Comparison of ENCODE assay signal across 25 cellular contexts in genomic region chr10:13950543-13950939, GRCh38.
DNase-seq lines count a peak whose midpoint lies in the region; ATAC-seq, FAIRE-seq and TF ChIP-seq lines count a peak whose summit lies in the region.
"Had no signal": no experiment of that assay in that cellular context is flagged by ENCODE, and none has a peak within 500 bp of the region (broad histone marks: within the 10 kb centered on the region; RNA-seq: fewer than 3 reads in every experiment).

No MANE protein-coding gene starts in this region.

- no peaks in the 10 kb centered on the region for H3K23me2 ChIP-seq in H1 (ENCODE audit: low read depth, low read length)

- H3K27me3 Mint-ChIP-seq in nephron progenitor cell (ENCODE audit: low read depth, poor library complexity) = peaks cover 3% of the 10 kb centered on the region
- H3K27me3 Mint-ChIP-seq in activated CD4-positive, alpha-beta T cell treated with anti-CD3 and anti-CD28 coated beads, Interleukin-2, amount 10 ng/mL, durations not matched to agents 24 days and 14 days = peaks cover 2% of the 10 kb centered on the region

- H3K36me3 Mint-ChIP-seq in nephron progenitor cell (ENCODE audit: low read depth) = peaks cover 30% of the 10 kb centered on the region
- H3K36me3 Mint-ChIP-seq in activated CD4-positive, alpha-beta T cell treated with anti-CD3 and anti-CD28 coated beads, Interleukin-2, amount 10 ng/mL, durations not matched to agents 24 days and 14 days (ENCODE audit: low read depth) = no peaks in the 10 kb centered on the region

- no peaks in the 10 kb centered on the region for H3K79me2 ChIP-seq in H1 (ENCODE audit: control insufficient read depth in 1 of 2, insufficient read depth in 2 of 2, low read length in 2 of 2)

- H3K27ac Mint-ChIP-seq in nephron progenitor cell = peak overlapping the region; percentile 74
- H3K27ac Mint-ChIP-seq in activated CD4-positive, alpha-beta T cell treated with anti-CD3 and anti-CD28 coated beads, Interleukin-2, amount 10 ng/mL, durations not matched to agents 24 days and 14 days = no peak overlapping the region
- H3K27ac Mint-ChIP-seq: memory B cell had no signal

- 94% methylated on average over 4 of the region's 4 CpGs; no CpG with 5 or more reads in 1 of the 2 experiments for WGBS in H1 (ENCODE audit: extremely low coverage in 1 of 2, insufficient coverage in 1 of 2, insufficient read length in 1 of 2, insufficient replicate concordance in 2 of 2, low coverage in 1 of 2, low lambda C conversion rate in 2 of 2, missing lambda C conversion rate in 1 of 2), 2 experiments

- no peak overlapping the region for H3K14ac ChIP-seq in H1 (ENCODE audit: insufficient read length)

- no peak for TF ChIP-seq POLR2A in H1 (IDR thresholded peaks at IDR 0.05; ENCODE audit: control extremely low read depth in 1 of 2, low read depth in 2 of 2, low read length in 2 of 2)

- no peaks in the 10 kb centered on the region for H3K79me1 ChIP-seq in H1 (ENCODE audit: low read depth, low read length)

- FAIRE-seq in H1 (lab: Jason Lieb, UNC) = no peak

- no peaks in the 10 kb centered on the region for H3K36me3 ChIP-seq in H1 (ENCODE audit: control insufficient read depth in 2 of 4, insufficient read depth in 4 of 4, low read length in 3 of 4)
- H3K36me3 ChIP-seq: colonic mucosa, sigmoid colon, tibial nerve had no signal

- no peak overlapping the region for H4K8ac ChIP-seq in H1 (ENCODE audit: extremely low read depth, insufficient read depth, low read length)

- no peaks in the 10 kb centered on the region for H3K9me3 ChIP-seq in H1 (ENCODE audit: insufficient read depth in 2 of 2, low read depth in 1 of 2, low read length in 1 of 2)
- H3K9me3 ChIP-seq: body of pancreas, colonic mucosa, sigmoid colon, tibial nerve had no signal

- H3K4me3 ChIP-seq in H1 (ENCODE audit: extremely low read depth in 1 of 4, insufficient read depth in 2 of 4, low read depth in 3 of 4, low read length in 4 of 4) = no peak overlapping the region
- H3K4me3 ChIP-seq: body of pancreas, colonic mucosa, sigmoid colon, tibial nerve had no signal

- POLR2A ChIA-PET in H1 (lab: Charles Lee; ENCODE audit: partially characterized antibody) = no interaction called here

- no peak overlapping the region for H4K91ac ChIP-seq in H1 (replicated peaks; ENCODE audit: insufficient read length, low read length)

- TF ChIP-seq CTCF in H1 (IDR thresholded peaks at IDR 0.05; ENCODE audit: control extremely low read depth in 1 of 3, insufficient read depth in 1 of 3, low read depth in 1 of 3, low read length in 3 of 3) = no peak
- no peak for TF ChIP-seq CTCF in nephron progenitor cell (IDR thresholded peaks at IDR 0.05)

- no peak for TF ChIP-seq EP300 in H1 (IDR thresholded peaks at IDR 0.05; ENCODE audit: borderline replicate concordance in 1 of 2, low read depth in 2 of 2, low read length in 2 of 2)

- DNase-seq in Daoy (ENCODE audit: low read depth) (peak; percentile 17), LHCN-M2 (ENCODE audit: low read depth) (peak; percentile 20), H1 (ENCODE audit: low read depth in 1 of 2, low spot score in 2 of 2) (no peak), nephron progenitor cell (no peak)
- DNase-seq in activated CD4-positive, alpha-beta T cell treated with anti-CD3 and anti-CD28 coated beads, Interleukin-2, amount 10 ng/mL, durations not matched to agents 24 days and 14 days = no peak
- no peak for DNase-seq in stimulated activated CD4-positive, alpha-beta T cell treated with anti-CD3 and anti-CD28 coated beads, Interleukin-1b, Interleukin-23, amount 100 ng/mL, for 48 hours
- DNase-seq: body of pancreas; colonic mucosa; GF-D8; hypothalamus; islet precursor cell; MV-4-11; naive thymus-derived CD8-positive, alpha-beta T cell; NCI-H1930; NCI-H345; sigmoid colon; stimulated activated CD4-positive, alpha-beta T cell treated with anti-CD3 and anti-CD28 coated beads, Interleukin-2, amount 100 ng/mL, for 24 hours; stimulated activated naive CD4-positive, alpha-beta T cell treated with Interleukin-2 at 50 U/mL for 16 hours had no signal

- H2AFZ ChIP-seq in H1 (ENCODE audit: low read length) = no peak overlapping the region

- no peak overlapping the region for H3K4me3 Mint-ChIP-seq in nephron progenitor cell
- no peak overlapping the region for H3K4me3 Mint-ChIP-seq in activated CD4-positive, alpha-beta T cell treated with anti-CD3 and anti-CD28 coated beads, Interleukin-2, amount 10 ng/mL, durations not matched to agents 24 days and 14 days
- H3K4me3 Mint-ChIP-seq: memory B cell; naive thymus-derived CD8-positive, alpha-beta T cell had no signal

- H3K18ac ChIP-seq in H1 (ENCODE audit: extremely low read depth, low read length) = no peak overlapping the region

- peaks cover 32% of the 10 kb centered on the region for H3K9me3 Mint-ChIP-seq in nephron progenitor cell
- no peaks in the 10 kb centered on the region for H3K9me3 Mint-ChIP-seq in activated CD4-positive, alpha-beta T cell treated with anti-CD3 and anti-CD28 coated beads, Interleukin-2, amount 10 ng/mL, durations not matched to agents 24 days and 14 days

- H2BK5ac ChIP-seq in H1 (ENCODE audit: low read depth, low read length) = no peak overlapping the region

- H4K5ac ChIP-seq in H1 (ENCODE audit: insufficient read length, low read depth, low read length) = no peak overlapping the region

- H3K4me1 ChIP-seq in H1 (replicated peaks in 1 of 4; ENCODE audit: control insufficient read depth in 3 of 4, insufficient read depth in 4 of 4, low read length in 3 of 4) = peaks cover 0 to 6% (median 4%) of the 10 kb centered on the region in 4 experiments; a peak in 3 of 7 replicates
- H3K4me1 ChIP-seq: colonic mucosa had no signal

- H3K27me3 ChIP-seq in H1 (replicated peaks in 1 of 4; ENCODE audit: control insufficient read depth in 3 of 4, extremely low read depth in 1 of 4, insufficient read depth in 3 of 4, low read length in 3 of 4) = no peaks in the 10 kb centered on the region; a peak in 1 of 7 replicates
- H3K27me3 ChIP-seq: body of pancreas, colonic mucosa, sigmoid colon, tibial nerve had no signal

- H4K20me1 ChIP-seq in H1 (replicated peaks in 1 of 2; ENCODE audit: control insufficient read depth in 1 of 2, insufficient read depth in 2 of 2, low read length in 2 of 2) = no peaks in the 10 kb centered on the region

- CTCF ChIA-PET in H1 (lab: Charles Lee; ENCODE audit: partially characterized antibody) = interaction anchor here (0.8 to 0.9 kb wide), 2 partner anchors 13 to 174 kb away, joined by 3 read pairs; no protein-coding TSS in a partner anchor

- no peak overlapping the region for H2AK5ac ChIP-seq in H1 (ENCODE audit: low read depth, low read length)

- H3K4me2 ChIP-seq in H1 (ENCODE audit: insufficient read depth in 1 of 2, low read depth in 2 of 2, low read length in 2 of 2) = no peak overlapping the region
- H3K4me2 ChIP-seq: KMS-11 had no signal

- H3K4ac ChIP-seq in H1 (replicated peaks; ENCODE audit: insufficient read length, low read depth, low read length) = no peak overlapping the region

- no peak overlapping the region for H3K56ac ChIP-seq in H1 (replicated peaks; ENCODE audit: insufficient read length, low read depth, low read length)

- intact Hi-C loops in activated CD4-positive, alpha-beta T cell treated with anti-CD3 and anti-CD28 coated beads, Interleukin-2, amount 10 ng/mL, durations not matched to agents 24 days and 14 days (cut with micrococcal nuclease) = no loop called here

- no peak overlapping the region for H2BK12ac ChIP-seq in H1 (ENCODE audit: low read depth, low read length)

- no peak for ATAC-seq in GM18520 (IDR thresholded peaks at IDR 0.05; ENCODE audit: unreplicated experiment)
- no peak for ATAC-seq in GM18511 (IDR thresholded peaks at IDR 0.05; ENCODE audit: unreplicated experiment)
- ATAC-seq: activated CD4-positive, CD25-positive, alpha-beta regulatory T cell treated with anti-CD3 and anti-CD28 coated beads, Interleukin-2, amount 50 U/mL, for 24 hours; activated naive CD4-positive, alpha-beta T cell treated with anti-CD3 and anti-CD28 coated beads, Interleukin-2, amount 50 U/mL, for 72 hours; body of pancreas; naive thymus-derived CD8-positive, alpha-beta T cell had no signal

- peaks cover 51% of the 10 kb centered on the region for H3K4me1 Mint-ChIP-seq in nephron progenitor cell
- no peaks in the 10 kb centered on the region for H3K4me1 Mint-ChIP-seq in activated CD4-positive, alpha-beta T cell treated with anti-CD3 and anti-CD28 coated beads, Interleukin-2, amount 10 ng/mL, durations not matched to agents 24 days and 14 days
- H3K4me1 Mint-ChIP-seq: memory B cell had no signal

- no peak overlapping the region for H3K27ac ChIP-seq in H1 (ENCODE audit: low read depth, low read length)
- H3K27ac ChIP-seq: body of pancreas, colonic mucosa, KMS-11 had no signal

- TF ChIP-seq RAD21 in H1 (IDR thresholded peaks at IDR 0.05 in 1 of 2, conservative IDR thresholded peaks at IDR 0.05 in 1 of 2; ENCODE audit: low read depth in 2 of 2, low read length in 2 of 2) = no peak

- no peak overlapping the region for H2BK120ac ChIP-seq in H1 (replicated peaks; ENCODE audit: low read depth, low read length)

- no peak overlapping the region for H3K9ac ChIP-seq in H1 (replicated peaks in 1 of 4; ENCODE audit: extremely low read depth in 1 of 4, low read depth in 3 of 4, low read length in 3 of 4)
- H3K9ac ChIP-seq: KMS-11 had no signal

- H3K23ac ChIP-seq in H1 (ENCODE audit: insufficient read length) = no peak overlapping the region

- no peak overlapping the region for H2BK20ac ChIP-seq in H1 (ENCODE audit: low read length)

- 0 out of 2 replicates have a peak overlapping the region, but pooled peaks have one; percentile 14 for H2BK15ac ChIP-seq in H1 (ENCODE audit: low read length)

TF ChIP-seq in H1, 55 proteins besides CTCF, POLR2A, EP300 and RAD21:
- no peak for TF ChIP-seq TBP (IDR thresholded peaks at IDR 0.05; ENCODE audit: low read depth, low read length)

Comparison
In these comparisons a context has a peak if more than half of its experiments do, and no peak if none do; other contexts are left out.
1. DNase-seq: peak in Daoy (single experiment) and LHCN-M2 (single experiment); none in H1 (0 of 2), nephron progenitor cell (single experiment), activated CD4-positive, alpha-beta T cell treated with anti-CD3 and anti-CD28 coated beads, Interleukin-2, amount 10 ng/mL, durations not matched to agents 24 days and 14 days (single experiment) and stimulated activated CD4-positive, alpha-beta T cell treated with anti-CD3 and anti-CD28 coated beads, Interleukin-1b, Interleukin-23, amount 100 ng/mL, for 48 hours (single experiment).